ENCODE assay signal across 13 cellular contexts in the genomic region with DNA sequence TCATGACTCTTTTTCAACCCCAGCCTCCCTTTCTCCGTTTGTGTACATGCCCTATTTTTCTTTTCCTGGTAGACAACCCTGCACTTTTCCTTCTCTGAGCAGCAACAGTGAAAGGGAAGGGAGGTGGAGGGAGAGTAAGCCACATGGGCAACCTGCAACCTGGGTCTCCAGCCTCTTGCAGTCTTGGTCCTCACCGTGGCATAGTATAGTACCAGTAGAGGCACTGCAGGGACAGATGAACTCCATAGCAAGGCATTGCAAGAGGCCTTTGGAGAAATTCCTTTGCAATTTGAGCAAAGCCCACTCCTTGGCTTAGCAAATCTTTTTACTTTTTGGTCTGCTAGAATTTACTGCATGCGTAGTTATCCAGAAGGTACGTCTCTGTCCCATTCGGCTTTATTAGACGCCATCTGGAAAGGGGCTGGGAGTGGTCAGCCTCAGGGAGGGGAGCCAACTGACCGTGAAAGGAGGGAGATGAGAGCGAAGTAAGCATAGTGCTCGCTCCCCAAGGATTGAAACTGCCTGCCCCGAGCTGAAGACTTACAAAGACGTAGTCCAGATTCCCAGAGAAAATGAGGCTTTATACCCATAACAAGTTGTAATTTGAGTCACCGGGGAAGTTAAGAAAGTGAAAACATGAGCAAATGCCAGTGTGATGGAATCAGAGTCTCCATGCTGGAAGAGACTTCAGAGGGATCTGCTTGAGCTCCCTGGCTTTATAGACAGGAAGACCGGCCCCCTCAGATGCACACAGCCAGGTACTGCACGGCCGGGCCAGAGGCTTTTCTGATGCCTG.
DNase-seq lines count a peak whose midpoint lies in the region; ATAC-seq and TF ChIP-seq lines count a peak whose summit lies in the region.
"Had no signal": no experiment of that assay in that cellular context is flagged by ENCODE, and none has a peak within 500 bp of the region (broad histone marks: within the 10 kb centered on the region; RNA-seq: fewer than 3 reads in every experiment).

No MANE protein-coding gene starts in this region.

- H3K4me1 Mint-ChIP-seq in activated CD8-positive, alpha-beta T cell treated with anti-CD3 and anti-CD28 coated beads, Interleukin-2, amount 10 ng/mL, durations not matched to agents 7 days and 5 days (ENCODE audit: low read depth): no peaks in the 10 kb centered on the region
- H3K4me1 Mint-ChIP-seq: activated naive CD4-positive, alpha-beta T cell treated with anti-CD3 and anti-CD28 coated beads, Interleukin-2, amount 50 U/mL, for 24 hours had no signal

- no peak for TF ChIP-seq CTCF in upper lobe of right lung (IDR thresholded peaks at IDR 0.05)

- CTCF ChIA-PET in activated CD8-positive, alpha-beta T cell treated with anti-CD3 and anti-CD28 coated beads, Interleukin-2, amount 10 ng/mL, durations not matched to agents 7 days and 5 days (lab: Charles Lee): no interaction called here

- no peak overlapping the region for H3K27ac ChIP-seq in upper lobe of right lung

- H3K4me1 ChIP-seq in upper lobe of right lung: peaks cover 15% of the 10 kb centered on the region

- peaks cover 4% of the 10 kb centered on the region for H3K27me3 Mint-ChIP-seq in activated CD8-positive, alpha-beta T cell treated with anti-CD3 and anti-CD28 coated beads, Interleukin-2, amount 10 ng/mL, durations not matched to agents 7 days and 5 days (ENCODE audit: low read depth)
- H3K27me3 Mint-ChIP-seq: activated naive CD4-positive, alpha-beta T cell treated with anti-CD3 and anti-CD28 coated beads, Interleukin-2, amount 50 U/mL, for 24 hours had no signal

- no peak overlapping the region for H3K4me3 ChIP-seq in upper lobe of right lung

- intact Hi-C loops in left ventricle myocardium superior (cut with micrococcal nuclease): no loop called here
- intact Hi-C loops in sciatic nerve (cut with DNase I): no loop called here
- intact Hi-C loops in upper lobe of right lung (cut with DNase I): no loop called here

- DNase-seq in EL (peak; percentile 78), amniotic stem cell (lab: John Stamatoyannopoulos, UW) (peak; percentile 91), left ventricle myocardium superior (no peak), sciatic nerve (ENCODE audit: low spot score) (no peak), RKO (ENCODE audit: low spot score) (no peak), upper lobe of right lung (no peak)
- no peak for DNase-seq in activated CD8-positive, alpha-beta T cell treated with anti-CD3 and anti-CD28 coated beads, Interleukin-2, amount 10 ng/mL, durations not matched to agents 7 days and 5 days
- DNase-seq: activated CD4-positive, alpha-beta T cell treated with anti-CD3 and anti-CD28 coated beads for 1 hour; NCI-H226; SHP77 treated with DMSO at 0.1 percent for 48 hours had no signal

- H3K9me3 ChIP-seq in upper lobe of right lung: no peaks in the 10 kb centered on the region
- H3K9me3 ChIP-seq: Caco-2 had no signal

- POLR2A ChIA-PET in activated CD8-positive, alpha-beta T cell treated with anti-CD3 and anti-CD28 coated beads, Interleukin-2, amount 10 ng/mL, durations not matched to agents 7 days and 5 days (lab: Charles Lee): no interaction called here

- no peaks in the 10 kb centered on the region for H3K27me3 ChIP-seq in upper lobe of right lung

- H3K27ac Mint-ChIP-seq in activated CD8-positive, alpha-beta T cell treated with anti-CD3 and anti-CD28 coated beads, Interleukin-2, amount 10 ng/mL, durations not matched to agents 7 days and 5 days: no peak overlapping the region
- H3K27ac Mint-ChIP-seq: activated naive CD4-positive, alpha-beta T cell treated with anti-CD3 and anti-CD28 coated beads, Interleukin-2, amount 50 U/mL, for 24 hours had no signal

- no peaks in the 10 kb centered on the region for H3K36me3 ChIP-seq in upper lobe of right lung

- no peak overlapping the region for H3K4me3 Mint-ChIP-seq in activated CD8-positive, alpha-beta T cell treated with anti-CD3 and anti-CD28 coated beads, Interleukin-2, amount 10 ng/mL, durations not matched to agents 7 days and 5 days
- H3K4me3 Mint-ChIP-seq: activated naive CD4-positive, alpha-beta T cell treated with anti-CD3 and anti-CD28 coated beads, Interleukin-2, amount 50 U/mL, for 24 hours had no signal

- H3K9me3 Mint-ChIP-seq in activated CD8-positive, alpha-beta T cell treated with anti-CD3 and anti-CD28 coated beads, Interleukin-2, amount 10 ng/mL, durations not matched to agents 7 days and 5 days (ENCODE audit: insufficient read depth): no peaks in the 10 kb centered on the region
- H3K9me3 Mint-ChIP-seq: activated naive CD4-positive, alpha-beta T cell treated with anti-CD3 and anti-CD28 coated beads, Interleukin-2, amount 50 U/mL, for 24 hours had no signal

- H3K36me3 Mint-ChIP-seq in activated CD8-positive, alpha-beta T cell treated with anti-CD3 and anti-CD28 coated beads, Interleukin-2, amount 10 ng/mL, durations not matched to agents 7 days and 5 days (ENCODE audit: low read depth): no peaks in the 10 kb centered on the region
- H3K36me3 Mint-ChIP-seq: activated naive CD4-positive, alpha-beta T cell treated with anti-CD3 and anti-CD28 coated beads, Interleukin-2, amount 50 U/mL, for 24 hours had no signal

- peak; percentile 17 for ATAC-seq in left ventricle myocardium superior
- ATAC-seq in sciatic nerve: peak; percentile 58
- no peak for ATAC-seq in HG03196 (IDR thresholded peaks at IDR 0.05; ENCODE audit: unreplicated experiment)
- ATAC-seq in activated CD8-positive, alpha-beta T cell treated with anti-CD3 and anti-CD28 coated beads, Interleukin-2, amount 10 ng/mL, durations not matched to agents 7 days and 5 days: no peak
- ATAC-seq in upper lobe of right lung: no peak

Comparison
In these comparisons a context has a peak if more than half of its experiments do, and no peak if none do; other contexts are left out.
1. DNase-seq: peak in EL (single experiment) and amniotic stem cell (single experiment); none in left ventricle myocardium superior (single experiment), sciatic nerve (single experiment), RKO (single experiment), activated CD8-positive, alpha-beta T cell treated with anti-CD3 and anti-CD28 coated beads, Interleukin-2, amount 10 ng/mL, durations not matched to agents 7 days and 5 days (single experiment) and upper lobe of right lung (single experiment).
2. ATAC-seq: peak in left ventricle myocardium superior (single experiment) and sciatic nerve (single experiment); none in HG03196 (single experiment), activated CD8-positive, alpha-beta T cell treated with anti-CD3 and anti-CD28 coated beads, Interleukin-2, amount 10 ng/mL, durations not matched to agents 7 days and 5 days (single experiment) and upper lobe of right lung (single experiment).